8 cellular contexts compared by ENCODE assay signal in the genomic region with DNA sequence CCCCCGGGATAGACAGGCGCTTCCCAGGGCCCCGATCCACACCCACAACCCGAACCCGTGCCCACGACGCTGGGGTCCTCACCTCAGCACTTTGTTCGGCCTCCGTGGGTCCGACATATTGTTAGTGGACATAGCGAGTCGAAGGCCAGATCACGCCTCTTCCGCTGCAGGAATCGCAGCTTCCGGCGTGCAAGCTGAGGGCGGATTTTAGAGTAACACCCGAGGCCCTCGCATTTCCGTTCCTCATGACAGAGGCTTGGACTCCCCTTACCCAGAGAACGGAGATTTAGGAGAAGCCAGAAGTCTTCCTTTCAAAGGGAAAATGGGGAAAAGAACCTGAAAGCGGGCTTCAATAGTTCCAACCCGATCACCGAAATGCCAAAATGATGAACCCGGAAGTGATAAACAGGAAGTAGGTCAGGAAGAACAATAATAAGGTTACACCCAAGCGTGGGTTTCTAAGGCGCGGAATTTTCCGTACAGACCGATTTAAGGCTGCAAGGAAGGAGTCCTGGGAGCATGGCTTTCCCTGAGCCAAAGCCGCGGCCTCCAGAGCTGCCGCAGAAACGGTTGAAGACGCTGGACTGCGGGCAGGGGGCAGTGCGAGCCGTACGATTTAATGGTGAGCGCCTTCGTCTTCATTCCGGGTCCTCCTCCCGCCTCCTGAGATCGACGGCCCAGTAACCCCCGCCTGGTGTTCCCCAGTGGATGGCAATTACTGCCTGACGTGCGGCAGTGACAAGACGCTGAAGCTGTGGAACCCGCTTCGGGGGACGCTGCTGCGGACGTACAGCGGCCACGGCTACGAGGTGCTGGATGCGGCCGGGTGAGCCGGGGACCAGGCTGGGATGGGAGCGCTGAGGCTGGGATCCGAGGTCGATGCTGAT. TPM values are rescaled to one million over a fixed set of nuclear protein-coding genes. Genes with fewer than 3 reads are reported as not detected.
DNase-seq lines count a peak whose midpoint lies in the region; ATAC-seq and TF ChIP-seq lines count a peak whose summit lies in the region.

No MANE protein-coding gene starts in this region.

- intact Hi-C loops in mucosa of descending colon (cut with DNase I, micrococcal nuclease): loop anchor here in 1 of 2 donors (10.0 kb wide), 1 partner anchor 95 kb away; no protein-coding TSS in a partner anchor

- peak overlapping the region; percentile 88 for H3K4me3 ChIP-seq in OCI-LY3 (ENCODE audit: low read length)
- H3K4me3 ChIP-seq in epithelial cell of proximal tubule (ENCODE audit: low read depth, low read length): peak overlapping the region; percentile 97
- H3K4me3 ChIP-seq in mucosa of descending colon: peak overlapping the region; percentile 77

- peak; percentile 84 for DNase-seq in Daoy (ENCODE audit: low read depth)
- peak in 72 of 76 experiments; percentile 10 to 94 (median 70) for DNase-seq in HUDEP-2 (lab: John Stamatoyannopoulos, UW; ENCODE audit: unreplicated experiment in 76 of 76)
- DNase-seq in activated T-cell treated with anti-CD3 and anti-CD28 coated beads for 24 hours (ENCODE audit: low read depth): peak; percentile 68
- DNase-seq in epithelial cell of proximal tubule (ENCODE audit: low read depth): peak; percentile 76
- peak; percentile 83 to 87 (median 85) for DNase-seq in mucosa of descending colon
- peak; percentile 62 for DNase-seq in stimulated activated CD8-positive, alpha-beta memory T cell treated with anti-CD3 and anti-CD28 coated beads, Interleukin-4, amount 100 ng/mL, for 24 hours (ENCODE audit: low read depth)

- no peaks in the 10 kb centered on the region for H3K9me3 ChIP-seq in OCI-LY3 (ENCODE audit: insufficient read depth, low read length)
- no peaks in the 10 kb centered on the region for H3K9me3 ChIP-seq in mucosa of descending colon

- H4K20me1 ChIP-seq in OCI-LY3 (ENCODE audit: insufficient read depth, low read length): no peaks in the 10 kb centered on the region

- peaks cover 58% of the 10 kb centered on the region for H3K79me2 ChIP-seq in OCI-LY3 (ENCODE audit: low read length)

- H3K4me2 ChIP-seq in OCI-LY3 (ENCODE audit: low read length): peak overlapping the region; percentile 96

- H3K27ac ChIP-seq in OCI-LY3 (ENCODE audit: low read length): peak overlapping the region; percentile 74

- H3K4me1 ChIP-seq in OCI-LY3 (ENCODE audit: low read length) (peaks cover 33% of the 10 kb centered on the region), mucosa of descending colon (ENCODE audit: low read depth) (peaks cover 33% of the 10 kb centered on the region)

- H2AFZ ChIP-seq in OCI-LY3 (ENCODE audit: low read depth, low read length): peak overlapping the region; percentile 98

- ATAC-seq in mucosa of descending colon (peak; percentile 78), GM18520 (IDR thresholded peaks at IDR 0.05; ENCODE audit: unreplicated experiment) (no peak)

- peak overlapping the region; percentile 88 for H3K9ac ChIP-seq in OCI-LY3 (ENCODE audit: low read length)

- TF ChIP-seq CTCF in OCI-LY3 (IDR thresholded peaks at IDR 0.05; ENCODE audit: low read depth, low read length) (no peak), epithelial cell of proximal tubule (conservative IDR thresholded peaks at IDR 0.05; ENCODE audit: low read depth, low read length) (no peak), mucosa of descending colon (IDR thresholded peaks at IDR 0.05) (no peak)

- no peaks in the 10 kb centered on the region for H3K27me3 ChIP-seq in OCI-LY3 (ENCODE audit: low read depth, low read length)

- H3K36me3 ChIP-seq in OCI-LY3 (replicated peaks; ENCODE audit: low read depth, low read length) (peaks cover 16% of the 10 kb centered on the region), mucosa of descending colon (ENCODE audit: low read depth) (no peaks in the 10 kb centered on the region)

RNA-seq across cellular contexts. Expression of a gene that starts 2.9 kb away (rescaled TPM):
- 9.0 and 10.6 TPM in 2 replicates for total RNA-seq in Daoy (2014; rRNA removed; shearing (Covaris generic))
- total RNA-seq in epithelial cell of proximal tubule (3.6 and 10.8 TPM in 2 replicates), mucosa of descending colon (10 to 100 TPM in 1 of 3 donors, 1 to 10 TPM in 2; 6.4 to 13.4 (median 7.4) TPM)

RNA-seq across cellular contexts. Expression of a gene that starts 3.0 kb away (rescaled TPM):
- 18.0 and 20.7 TPM in 2 replicates for total RNA-seq in Daoy (2014; rRNA removed; shearing (Covaris generic))
- total RNA-seq in epithelial cell of proximal tubule (41.7 and 64.2 TPM in 2 replicates), mucosa of descending colon (100 to 1,000 TPM in 1 of 3 donors, 10 to 100 TPM in 2; 92.7 to 104 (median 96.6) TPM)

RNA-seq across cellular contexts. Expression of a gene that starts 12.2 kb away (rescaled TPM):
- total RNA-seq in Daoy (2014; rRNA removed; shearing (Covaris generic)): 105 and 132 TPM in 2 replicates
- total RNA-seq in epithelial cell of proximal tubule (108 and 134 TPM in 2 replicates), mucosa of descending colon (10 to 100 TPM; 71.4 to 91.4 (median 88.9) TPM)

RNA-seq across cellular contexts. Expression of a gene that starts 18.3 kb away (rescaled TPM):
- total RNA-seq in Daoy (2014; rRNA removed; shearing (Covaris generic)): not detected in 2 replicates
- not detected in 2 replicates for total RNA-seq in epithelial cell of proximal tubule
- not detected for total RNA-seq in mucosa of descending colon

RNA-seq across cellular contexts. Expression of a gene that starts 26.9 kb away (rescaled TPM):
- total RNA-seq in Daoy (2014; rRNA removed; shearing (Covaris generic)): 14.2 and 14.6 TPM in 2 replicates
- total RNA-seq in epithelial cell of proximal tubule: 18.5 and 21.3 TPM in 2 replicates
- total RNA-seq in mucosa of descending colon: 1 to 10 TPM; 6.0 to 8.9 (median 7.8) TPM
